In the genomic region with DNA sequence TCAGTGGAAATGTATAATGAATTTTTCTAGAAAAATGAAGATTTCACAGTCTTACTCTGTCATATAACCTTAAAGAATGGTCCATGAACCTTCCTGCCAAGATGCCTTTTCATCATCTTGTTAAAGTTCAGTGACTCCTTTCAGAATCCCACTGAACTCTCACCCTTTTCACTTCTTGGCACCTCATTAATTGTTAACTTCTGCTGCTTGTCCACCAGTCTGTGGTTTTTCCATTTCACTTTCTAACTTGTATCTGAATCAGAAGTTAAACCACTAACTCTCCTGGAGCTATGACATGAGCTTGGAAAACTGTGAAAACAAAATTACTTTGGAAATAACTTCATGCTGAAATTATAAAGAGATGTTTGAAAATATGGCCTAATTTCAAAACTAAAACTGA, we compare ENCODE assay signal across 28 cellular contexts.
"Had no signal": no experiment of that assay in that cellular context is flagged by ENCODE, and none has a peak within 500 bp of the region (broad histone marks: within the 10 kb centered on the region; RNA-seq: fewer than 3 reads in every experiment).

No MANE protein-coding gene starts in this region.

- FAIRE-seq: astrocyte had no signal

- H3K4me2 ChIP-seq: KMS-11, SK-N-SH had no signal

- DNase-seq: activated CD4-positive, alpha-beta T cell treated with anti-CD3 and anti-CD28 coated beads, Interleukin-2, amount 10 ng/mL, durations not matched to agents 24 days and 14 days; activated CD4-positive, alpha-beta T cell treated with anti-CD3 and anti-CD28 coated beads, Interleukin-2, amount 50 U/mL, for 4 hours; activated CD4-positive, CD25-positive, alpha-beta regulatory T cell; activated CD8-positive, alpha-beta T cell treated with anti-CD3 and anti-CD28 coated beads, Interleukin-2, amount 10 ng/mL, durations not matched to agents 7 days and 5 days; activated gamma-delta T cell; activated naive CD4-positive, alpha-beta T cell treated with Interleukin-2 at 50 U/mL for 16 hours; activated naive CD8-positive, alpha-beta T cell treated with anti-CD3 and anti-CD28 coated beads, Interleukin-2, amount 10 ng/mL, durations not matched to agents 7 days and 5 days; activated T-cell treated with anti-CD3 and anti-CD28 coated beads, Interleukin-2, amount 50 U/mL, for 24 hours; brain microvascular endothelial cell; central memory CD4-positive, alpha-beta T cell; MM.1S; MV-4-11; NCI-H1092; NCI-H1436 treated with DMSO at 0.1 percent for 48 hours; NCI-H1694 treated with DMSO at 0.1 percent for 48 hours; NCI-H2029; NCI-H345; NCI-H524 treated with DMSO at 0.1 percent for 48 hours; RPMI8226; SHP77 treated with DMSO at 0.1 percent for 48 hours; SK-N-SH; T-helper 2 cell; T-helper 9 cell had no signal

- H3K4me3 ChIP-seq: SJSA1 had no signal

- H3K9ac ChIP-seq: KMS-11, SK-N-SH had no signal

- H3K36me3 ChIP-seq: brain microvascular endothelial cell, SJSA1 had no signal

- H3K4me1 ChIP-seq: SJSA1 had no signal

- H3K27ac ChIP-seq: brain microvascular endothelial cell, KMS-11, SJSA1, VCaP had no signal

- H3K9me3 ChIP-seq: SJSA1, SK-N-SH had no signal

- H3K27me3 ChIP-seq: brain microvascular endothelial cell, SJSA1 had no signal

- ATAC-seq: activated CD8-positive, alpha-beta T cell treated with anti-CD3 and anti-CD28 coated beads, Interleukin-2, amount 10 ng/mL, durations not matched to agents 7 days and 5 days; Panc1 had no signal
